ENCODE assay signal across 12 cellular contexts in genomic region chr5:45695011-45695667, GRCh38. TPM values are rescaled to one million over a fixed set of nuclear protein-coding genes. Genes with fewer than 3 reads are reported as not detected.
DNase-seq lines count a peak whose midpoint lies in the region; ATAC-seq and TF ChIP-seq lines count a peak whose summit lies in the region.
"Had no signal": no experiment of that assay in that cellular context is flagged by ENCODE, and none has a peak within 500 bp of the region (broad histone marks: within the 10 kb centered on the region; RNA-seq: fewer than 3 reads in every experiment).

No MANE protein-coding gene starts in this region.

- no peak overlapping the region for H3K27ac ChIP-seq in gastroesophageal sphincter
- H3K27ac ChIP-seq: prostate gland had no signal

- peak overlapping the region; percentile 90 for H3K4me3 ChIP-seq in BE2C (ENCODE audit: low read depth, low read length)
- peak overlapping the region; percentile 23 to 53 for H3K4me3 ChIP-seq in gastroesophageal sphincter
- H3K4me3 ChIP-seq in lower leg skin (ENCODE audit: low read depth, poor library complexity, severe bottlenecking), result no peak overlapping the region
- H3K4me3 ChIP-seq: GM12878, prostate gland had no signal

- no peak for TF ChIP-seq POLR2A in gastroesophageal sphincter (IDR thresholded peaks at IDR 0.05)
- no peak for TF ChIP-seq POLR2A in lower leg skin (IDR thresholded peaks at IDR 0.05)

- ATAC-seq in gastroesophageal sphincter (no peak), omental fat pad (ENCODE audit: low FRiP score) (peak; percentile 21)
- ATAC-seq: GM12878 had no signal

- peaks cover 13% of the 10 kb centered on the region for H3K4me1 ChIP-seq in BE2C
- peaks cover 0 to 19% (median 9%) of the 10 kb centered on the region in 3 donors for H3K4me1 ChIP-seq in gastroesophageal sphincter
- H3K4me1 ChIP-seq: prostate gland had no signal

- DNase-seq in BE2C (peak; percentile 67), NCI-H2171 treated with DMSO at 0.1 percent for 48 hours (lab: John Stamatoyannopoulos, UW) (peak; percentile 91), omental fat pad (ENCODE audit: low spot score) (no peak), lower leg skin (ENCODE audit: low spot score in 2 of 2) (no peak), SHP77 (lab: John Stamatoyannopoulos, UW) (no peak), HuH-7 (ENCODE audit: low spot score) (no peak)
- no peak for DNase-seq in activated T-cell treated with anti-CD3 and anti-CD28 coated beads, Interleukin-2, amount 50 U/mL, for 48 hours
- DNase-seq: CD4-positive, CD25-positive, alpha-beta regulatory T cell had no signal

- WGBS in gastroesophageal sphincter (ENCODE audit: low coverage in 1 of 2), 2 donors, result no CpG with 5 or more reads among the region's 47 CpGs
- 3 to 5% methylated on average over 39 to 41 of the region's 47 CpGs for WGBS in lower leg skin, 2 donors

- TF ChIP-seq EP300 in gastroesophageal sphincter (IDR thresholded peaks at IDR 0.05), result no peak

- TF ChIP-seq CTCF in BE2C (IDR thresholded peaks at IDR 0.05; ENCODE audit: low read depth, low read length) (no peak), gastroesophageal sphincter (IDR thresholded peaks at IDR 0.05) (no peak), omental fat pad (IDR thresholded peaks at IDR 0.05) (no peak), lower leg skin (IDR thresholded peaks at IDR 0.05) (no peak)

- H3K9me3 ChIP-seq in BE2C, result no peaks in the 10 kb centered on the region
- no peaks in the 10 kb centered on the region for H3K9me3 ChIP-seq in gastroesophageal sphincter
- H3K9me3 ChIP-seq: prostate gland had no signal

- intact Hi-C loops in lower leg skin (cut with DNase I; ENCODE audit: low total_unique reads), result no loop called here

- H3K36me3 ChIP-seq in BE2C (no peaks in the 10 kb centered on the region; the same call in 1 of the 2 replicates), gastroesophageal sphincter (no peaks in the 10 kb centered on the region)
- H3K36me3 ChIP-seq: prostate gland had no signal

- H3K27me3 ChIP-seq in BE2C (no peaks in the 10 kb centered on the region), gastroesophageal sphincter (peaks cover 82% of the 10 kb centered on the region)

RNA-seq across cellular contexts. Expression of gene HCN1, which starts 1.0 kb away (rescaled TPM):
- polyA plus RNA-seq in BE2C (2012; ENCODE audit: insufficient read depth, insufficient read length, low read depth), result 5.1 TPM
- total RNA-seq in gastroesophageal sphincter, result 1 to 10 TPM in 1 of 4 donors, under 1 TPM in 3; 0.19 to 1.3 (median 0.63) TPM
- under 1 TPM in 3 of 4 donors, not detected in 1; 0.09 to 0.48 (median 0.13) TPM for total RNA-seq in omental fat pad
- under 1 TPM in 1 of 4 donors, not detected in 3; 0.16 TPM for total RNA-seq in lower leg skin
- total RNA-seq: activated T-helper 1 cell treated with anti-CD3 and anti-CD28 coated beads, Interleukin-12 subunit alpha, Interleukin-12 subunit beta, Interleukin-2, Interleukin-4 antibody, amounts not matched to agents 30 ng/mL and 10 ng/mL and 1 ng/mL, durations not matched to agents 14 hours and 24 hours and 36 hours; CD4-positive, CD25-positive, alpha-beta regulatory T cell; GM12878 had no signal
- polyA plus RNA-seq: CD4-positive, CD25-positive, alpha-beta regulatory T cell; GM12878 had no signal

Comparison
In these comparisons a context has a peak if more than half of its experiments do, and no peak if none do; other contexts are left out.
1. DNase-seq: peak in BE2C (single experiment) and NCI-H2171 treated with DMSO at 0.1 percent for 48 hours (single experiment); none in omental fat pad (single experiment), lower leg skin (0 of 2), activated T-cell treated with anti-CD3 and anti-CD28 coated beads, Interleukin-2, amount 50 U/mL, for 48 hours (0 of 2), SHP77 (0 of 2) and HuH-7 (single experiment).